ENCODE assay signal across 27 cellular contexts in the genomic region with DNA sequence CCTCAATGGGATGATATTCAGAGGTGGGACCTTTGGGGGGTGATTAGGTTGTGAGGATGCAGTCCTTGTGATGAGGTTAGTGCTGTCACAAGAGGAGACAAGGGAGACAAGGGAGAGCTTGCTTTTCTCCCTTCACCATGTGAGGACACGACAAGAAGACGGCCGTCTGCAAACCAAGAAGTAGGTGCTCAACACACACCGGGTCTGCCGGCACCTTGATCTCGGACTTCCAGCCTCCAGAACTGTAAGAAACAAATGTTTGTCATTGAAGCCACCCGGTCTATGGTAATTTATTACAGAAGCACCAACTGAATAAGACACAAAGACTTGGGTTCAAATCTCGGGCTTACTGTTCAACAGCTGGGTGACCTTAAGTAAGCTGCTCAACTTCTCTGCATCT.
"Had no signal": no experiment of that assay in that cellular context is flagged by ENCODE, and none has a peak within 500 bp of the region (broad histone marks: within the 10 kb centered on the region; RNA-seq: fewer than 3 reads in every experiment).

No MANE protein-coding gene starts in this region.

- DNase-seq: colonic mucosa; cortex of kidney; dermis blood vessel endothelial cell; dorsolateral prefrontal cortex; effector CD4-positive, alpha-beta T cell; effector CD8-positive, alpha-beta T cell; effector memory CD4-positive, alpha-beta T cell; effector memory CD8-positive, alpha-beta T cell; endodermal cell; erythroblast; esophagus squamous epithelium; foreskin fibroblast; foreskin keratinocyte; foreskin melanocyte; gastrocnemius medialis; glutamatergic neuron; heart left ventricle; heart right ventricle; hippocampal formation had no signal

- H3K79me2 ChIP-seq: hepatocyte had no signal

- ATAC-seq: effector memory CD8-positive, alpha-beta T cell; esophagus mucosa; foreskin keratinocyte; gastrocnemius medialis; gastroesophageal sphincter; heart left ventricle; heart right ventricle had no signal

- H3K27ac ChIP-seq: colonic mucosa, coronary artery, dorsolateral prefrontal cortex, epithelial cell of prostate, esophagus squamous epithelium, foreskin keratinocyte, gastrocnemius medialis, gastroesophageal sphincter, heart left ventricle, heart right ventricle, hepatocyte had no signal

- H3K4me3 ChIP-seq: colonic mucosa, coronary artery, dorsolateral prefrontal cortex, esophagus squamous epithelium, gastrocnemius medialis, gastroesophageal sphincter, heart left ventricle, heart right ventricle, hepatocyte had no signal

- H3K4me2 ChIP-seq: hepatocyte had no signal

- FAIRE-seq: endometrium, endothelial cell of umbilical vein, frontal cortex had no signal

- H2AFZ ChIP-seq: hepatocyte had no signal

- H3K36me3 ChIP-seq: colonic mucosa, esophagus squamous epithelium, gastrocnemius medialis, gastroesophageal sphincter, heart left ventricle, heart right ventricle had no signal

- H3K9me3 ChIP-seq: colonic mucosa, esophagus squamous epithelium, gastrocnemius medialis, heart left ventricle had no signal

- H3K4me1 ChIP-seq: colonic mucosa, esophagus squamous epithelium, foreskin keratinocyte, gastrocnemius medialis, gastroesophageal sphincter, heart left ventricle, heart right ventricle had no signal

- H3K27me3 ChIP-seq: colonic mucosa, foreskin keratinocyte, gastrocnemius medialis, gastroesophageal sphincter, hepatocyte had no signal
